ENCODE assay signal across 1 cellular context in the genomic region with DNA sequence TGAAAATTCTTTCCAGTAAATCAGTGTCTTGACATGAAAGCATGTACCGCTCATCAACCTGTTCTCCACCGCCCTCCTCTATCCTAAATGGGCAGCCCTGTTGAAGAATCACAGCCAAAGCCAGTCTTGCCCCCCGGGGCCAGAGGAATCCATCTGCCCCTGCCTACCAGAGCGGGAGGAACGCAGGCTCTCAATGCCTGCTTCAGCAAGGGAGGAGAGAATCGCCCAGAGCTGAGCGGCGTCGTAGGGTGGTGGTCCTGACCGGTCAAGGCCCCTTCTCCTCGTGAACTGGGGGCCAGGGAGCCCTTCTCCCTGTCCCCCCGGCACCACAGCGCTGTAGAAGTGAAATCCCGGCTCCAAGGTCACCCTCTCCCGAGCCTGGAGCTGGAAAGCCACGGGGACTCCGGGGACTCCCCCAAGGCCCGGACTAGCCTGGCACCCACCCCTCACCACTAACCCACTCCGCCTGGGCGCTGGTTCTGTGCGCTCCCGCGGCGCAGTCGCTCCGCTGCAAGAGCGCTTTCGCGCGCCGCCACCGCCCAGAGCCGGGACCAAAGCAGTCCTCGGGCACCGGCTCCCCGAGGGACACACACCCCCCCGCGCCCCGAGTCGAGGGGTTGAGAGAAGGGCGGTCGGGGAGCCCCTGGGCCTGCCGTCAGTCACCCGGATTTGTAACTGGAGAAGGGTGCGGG.
TF ChIP-seq lines count a peak whose summit lies in the region.

No MANE protein-coding gene starts in this region.

TF ChIP-seq in SK-N-SH, 30 proteins besides CTCF, POLR2A, EP300 and RAD21 (continued from another document):
- no peak for TF ChIP-seq IRF3 (IDR thresholded peaks at IDR 0.05; ENCODE audit: low read depth, low read length)
- TF ChIP-seq MXI1 (IDR thresholded peaks at IDR 0.05; ENCODE audit: low read depth, low read length): no peak
- no peak for TF ChIP-seq SMC3 (IDR thresholded peaks at IDR 0.05; ENCODE audit: low read depth, low read length)
- TF ChIP-seq, protein P1, sequence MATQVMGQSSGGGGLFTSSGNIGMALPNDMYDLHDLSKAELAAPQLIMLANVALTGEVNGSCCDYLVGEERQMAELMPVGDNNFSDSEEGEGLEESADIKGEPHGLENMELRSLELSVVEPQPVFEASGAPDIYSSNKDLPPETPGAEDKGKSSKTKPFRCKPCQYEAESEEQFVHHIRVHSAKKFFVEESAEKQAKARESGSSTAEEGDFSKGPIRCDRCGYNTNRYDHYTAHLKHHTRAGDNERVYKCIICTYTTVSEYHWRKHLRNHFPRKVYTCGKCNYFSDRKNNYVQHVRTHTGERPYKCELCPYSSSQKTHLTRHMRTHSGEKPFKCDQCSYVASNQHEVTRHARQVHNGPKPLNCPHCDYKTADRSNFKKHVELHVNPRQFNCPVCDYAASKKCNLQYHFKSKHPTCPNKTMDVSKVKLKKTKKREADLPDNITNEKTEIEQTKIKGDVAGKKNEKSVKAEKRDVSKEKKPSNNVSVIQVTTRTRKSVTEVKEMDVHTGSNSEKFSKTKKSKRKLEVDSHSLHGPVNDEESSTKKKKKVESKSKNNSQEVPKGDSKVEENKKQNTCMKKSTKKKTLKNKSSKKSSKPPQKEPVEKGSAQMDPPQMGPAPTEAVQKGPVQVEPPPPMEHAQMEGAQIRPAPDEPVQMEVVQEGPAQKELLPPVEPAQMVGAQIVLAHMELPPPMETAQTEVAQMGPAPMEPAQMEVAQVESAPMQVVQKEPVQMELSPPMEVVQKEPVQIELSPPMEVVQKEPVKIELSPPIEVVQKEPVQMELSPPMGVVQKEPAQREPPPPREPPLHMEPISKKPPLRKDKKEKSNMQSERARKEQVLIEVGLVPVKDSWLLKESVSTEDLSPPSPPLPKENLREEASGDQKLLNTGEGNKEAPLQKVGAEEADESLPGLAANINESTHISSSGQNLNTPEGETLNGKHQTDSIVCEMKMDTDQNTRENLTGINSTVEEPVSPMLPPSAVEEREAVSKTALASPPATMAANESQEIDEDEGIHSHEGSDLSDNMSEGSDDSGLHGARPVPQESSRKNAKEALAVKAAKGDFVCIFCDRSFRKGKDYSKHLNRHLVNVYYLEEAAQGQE (IDR thresholded peaks at IDR 0.05; ENCODE audit: low read depth, low read length): no peak
- no peak for TF ChIP-seq MAX (IDR thresholded peaks at IDR 0.05; ENCODE audit: low read depth)
- no peak for TF ChIP-seq RCOR1 (IDR thresholded peaks at IDR 0.05; ENCODE audit: low read length)
- no peak for TF ChIP-seq RFX5 (IDR thresholded peaks at IDR 0.05; ENCODE audit: low read length)
- TF ChIP-seq NFIC (IDR thresholded peaks at IDR 0.05; ENCODE audit: borderline replicate concordance): no peak
- no peak for TF ChIP-seq FOXM1 (IDR thresholded peaks at IDR 0.05; ENCODE audit: low read depth)
